ENCODE assay signal across 20 cellular contexts in the genomic region with DNA sequence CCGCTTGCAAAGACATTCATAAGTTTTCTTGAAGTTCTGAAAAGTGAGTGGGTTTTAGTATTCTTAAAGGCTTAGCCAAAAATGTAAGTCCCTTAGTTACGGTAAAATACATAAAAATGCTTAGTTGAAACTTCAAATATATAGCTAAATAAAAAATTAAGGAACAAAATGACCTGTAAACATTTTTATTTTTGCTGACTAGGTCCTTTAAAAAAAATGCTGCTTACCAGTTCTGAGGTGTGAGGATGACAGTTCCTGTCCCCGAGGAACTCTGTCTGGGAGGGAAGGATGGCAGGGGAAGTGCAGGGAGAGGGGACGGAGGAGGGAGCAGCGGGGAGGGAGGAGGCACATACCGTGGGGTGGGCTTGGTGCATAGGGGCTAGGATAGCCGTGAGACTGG.
DNase-seq lines count a peak whose midpoint lies in the region; ATAC-seq and TF ChIP-seq lines count a peak whose summit lies in the region.
"Had no signal": no experiment of that assay in that cellular context is flagged by ENCODE, and none has a peak within 500 bp of the region (broad histone marks: within the 10 kb centered on the region; RNA-seq: fewer than 3 reads in every experiment).

No MANE protein-coding gene starts in this region.

- DNase-seq in GM23338 (ENCODE audit: low spot score) (no peak), IMR-90 (no peak), mucosa of gallbladder (ENCODE audit: low spot score) (no peak), NCI-H2081 treated with DMSO at 0.1 percent for 48 hours (lab: John Stamatoyannopoulos, UW) (no peak)
- no peak for DNase-seq in natural killer cell treated with Interleukin-12 subunit alpha and Interleukin-12 subunit beta and Interleukin-15 and Interleukin-18, amount 100 ng/mL, for 72 hours (ENCODE audit: low spot score)
- no peak for DNase-seq in activated CD8-positive, alpha-beta memory T cell treated with anti-CD3 and anti-CD28 coated beads, Interleukin-2, amount 50 U/mL, for 48 hours
- DNase-seq in activated CD4-positive, alpha-beta T cell treated with anti-CD3 and anti-CD28 coated beads for 4 hours, result no peak
- DNase-seq: CD4-positive, CD25-positive, alpha-beta regulatory T cell; CD8-positive, alpha-beta memory T cell; DMS 273 treated with DMSO at 0.1 percent for 48 hours; DMS79; EL; GDM1; GOT3 had no signal

- no peaks in the 10 kb centered on the region for H3F3A ChIP-seq in GM23338 (replicated peaks; ENCODE audit: low read depth)

- H2BK120ac ChIP-seq in IMR-90 (ENCODE audit: low read depth, low read length), result no peak overlapping the region

- H2AFZ ChIP-seq in GM23338, result no peak overlapping the region
- no peak overlapping the region for H2AFZ ChIP-seq in IMR-90 (replicated peaks; ENCODE audit: low read length, poor library complexity)

- H3K23ac ChIP-seq in IMR-90 (ENCODE audit: low read depth, low read length), result no peak overlapping the region

- no peak overlapping the region for H2BK15ac ChIP-seq in IMR-90 (ENCODE audit: low read depth, low read length)

- H3K4ac ChIP-seq in IMR-90 (ENCODE audit: low read depth, low read length), result no peak overlapping the region

- dilution Hi-C loops in IMR-90 (cut with HindIII; ENCODE audit: low sequenced_read_pairs, unreplicated experiment), result no loop called here

- H2BK5ac ChIP-seq in IMR-90 (ENCODE audit: low read depth, low read length, poor library complexity, severe bottlenecking), result no peak overlapping the region

- H3K9me3 ChIP-seq in IMR-90 (ENCODE audit: control insufficient read depth, insufficient read depth, low read length), result no peaks in the 10 kb centered on the region
- H3K9me3 ChIP-seq in neutrophil, result no peaks in the 10 kb centered on the region
- H3K9me3 ChIP-seq: HAP-1 had no signal

- H3K36me3 ChIP-seq in GM23338 (ENCODE audit: insufficient read depth) (no peaks in the 10 kb centered on the region), IMR-90 (ENCODE audit: control insufficient read depth, insufficient read depth, low read length) (no peaks in the 10 kb centered on the region), neutrophil (no peaks in the 10 kb centered on the region)
- H3K36me3 ChIP-seq: BLaER1, HAP-1 had no signal

- CTCF ChIA-PET in IMR-90 (lab: Yijun Ruan, JAX), result no interaction called here

- WGBS in IMR-90 (ENCODE audit: extremely low coverage in 2 of 2, insufficient read length in 1 of 2), 2 experiments, result 59% methylated on average over 2 of the region's 7 CpGs; no CpG with 5 or more reads in 1 of the 2 experiments

- H4K91ac ChIP-seq in IMR-90 (ENCODE audit: insufficient read depth, low read depth, low read length), result no peak overlapping the region

- intact Hi-C loops in IMR-90 (cut with micrococcal nuclease), result no loop called here

- H3K9me3 Mint-ChIP-seq in GM23338, result peaks cover 13% of the 10 kb centered on the region
- no peaks in the 10 kb centered on the region for H3K9me3 Mint-ChIP-seq in natural killer cell treated with Interleukin-12 subunit alpha and Interleukin-12 subunit beta and Interleukin-15 and Interleukin-18, amount 100 ng/mL, for 72 hours

- H3K4me3 ChIP-seq in GM23338 (no peak overlapping the region), IMR-90 (ENCODE audit: insufficient read depth, low read depth, low read length) (no peak overlapping the region), neutrophil (ENCODE audit: low read depth in 1 of 2, low read length in 1 of 2) (no peak overlapping the region)
- H3K4me3 ChIP-seq: BLaER1, GM12878, HAP-1 had no signal

- H2AK9ac ChIP-seq in IMR-90 (replicated peaks; ENCODE audit: low read depth, low read length, poor library complexity), result no peak overlapping the region

- H3K14ac ChIP-seq in IMR-90 (replicated peaks; ENCODE audit: low read depth, low read length), result no peak overlapping the region

- H3K4me1 ChIP-seq in GM23338 (ENCODE audit: insufficient read depth), result no peaks in the 10 kb centered on the region
- no peaks in the 10 kb centered on the region for H3K4me1 ChIP-seq in IMR-90 (ENCODE audit: control insufficient read depth, insufficient read depth, low read length)
- H3K4me1 ChIP-seq in neutrophil (ENCODE audit: control insufficient read depth in 1 of 2, insufficient read depth in 1 of 2, low read depth in 1 of 2, low read length in 1 of 2), result peaks cover 36 to 39% of the 10 kb centered on the region in 2 experiments
- H3K4me1 ChIP-seq: HAP-1 had no signal

- H3K27ac Mint-ChIP-seq in GM23338, result peak overlapping the region; percentile 34; the same call in 1 of the 2 replicates
- peak overlapping the region; percentile 13 to 80 for H3K27ac Mint-ChIP-seq in natural killer cell treated with Interleukin-12 subunit alpha and Interleukin-12 subunit beta and Interleukin-15 and Interleukin-18, amount 100 ng/mL, for 72 hours
- H3K27ac Mint-ChIP-seq: B cell; CD4-positive, CD25-positive, alpha-beta regulatory T cell had no signal

- H4K8ac ChIP-seq in IMR-90 (ENCODE audit: low read depth in 2 of 2, low read length in 2 of 2), result no peak overlapping the region

- no peak overlapping the region for H2AK5ac ChIP-seq in IMR-90 (ENCODE audit: low read depth, low read length)

- H3K9me2 ChIP-seq in GM23338 (ENCODE audit: insufficient read depth), result no peaks in the 10 kb centered on the region

- H4K5ac ChIP-seq in IMR-90 (ENCODE audit: low read depth, low read length), result no peak overlapping the region

- H3K27me3 Mint-ChIP-seq in GM23338 (ENCODE audit: insufficient read depth, low read depth, poor library complexity), result peaks cover 6% of the 10 kb centered on the region
- peaks cover under 1 to 12% of the 10 kb centered on the region in 2 donors for H3K27me3 Mint-ChIP-seq in natural killer cell treated with Interleukin-12 subunit alpha and Interleukin-12 subunit beta and Interleukin-15 and Interleukin-18, amount 100 ng/mL, for 72 hours

- POLR2A ChIA-PET in IMR-90 (lab: Charles Lee; ENCODE audit: unreplicated experiment), result interaction anchor here (0.6 kb wide), 1 partner anchor 338 kb away, joined by 5 read pairs; no protein-coding TSS in a partner anchor

- TF ChIP-seq CTCF in GM23338 (conservative IDR thresholded peaks at IDR 0.05; ENCODE audit: low read depth in 2 of 2) (no peak), IMR-90 (conservative IDR thresholded peaks at IDR 0.05; ENCODE audit: low read depth, low read length) (no peak), neutrophil (IDR thresholded peaks at IDR 0.05) (no peak)

- no peak for ATAC-seq in GM23338
- no peak for ATAC-seq in IMR-90 (ENCODE audit: low read depth)
- no peak for ATAC-seq in natural killer cell treated with Interleukin-12 subunit alpha and Interleukin-12 subunit beta and Interleukin-15 and Interleukin-18, amount 100 ng/mL, for 72 hours
- ATAC-seq: GM12878 had no signal

- no peaks in the 10 kb centered on the region for H3K4me1 Mint-ChIP-seq in GM23338
- peaks cover 28 to 31% of the 10 kb centered on the region in 2 donors for H3K4me1 Mint-ChIP-seq in natural killer cell treated with Interleukin-12 subunit alpha and Interleukin-12 subunit beta and Interleukin-15 and Interleukin-18, amount 100 ng/mL, for 72 hours (ENCODE audit: low read depth in 2 of 2)
- H3K4me1 Mint-ChIP-seq: B cell; CD4-positive, CD25-positive, alpha-beta regulatory T cell had no signal

- H3K9ac ChIP-seq in IMR-90 (ENCODE audit: low read depth, low read length), result no peak overlapping the region
- H3K9ac ChIP-seq: BLaER1 had no signal

- no peak for TF ChIP-seq RAD21 in IMR-90 (IDR thresholded peaks at IDR 0.05; ENCODE audit: low read length)

- H3K27me3 ChIP-seq in GM23338 (ENCODE audit: insufficient read depth) (no peaks in the 10 kb centered on the region), IMR-90 (ENCODE audit: control insufficient read depth, insufficient read depth, low read length) (peaks cover 20% of the 10 kb centered on the region), neutrophil (no peaks in the 10 kb centered on the region)
- H3K27me3 ChIP-seq: BLaER1 had no signal

- H3K4me3 Mint-ChIP-seq in GM23338, result no peak overlapping the region
- H3K4me3 Mint-ChIP-seq in natural killer cell treated with Interleukin-12 subunit alpha and Interleukin-12 subunit beta and Interleukin-15 and Interleukin-18, amount 100 ng/mL, for 72 hours, result no peak overlapping the region
- H3K4me3 Mint-ChIP-seq: B cell; CD4-positive, CD25-positive, alpha-beta regulatory T cell; CD8-positive, alpha-beta memory T cell had no signal

- H3K9me1 ChIP-seq in IMR-90 (ENCODE audit: insufficient read depth, low read length), result no peaks in the 10 kb centered on the region

- H3K27ac ChIP-seq in GM23338 (ENCODE audit: low read depth) (no peak overlapping the region), IMR-90 (ENCODE audit: insufficient read depth, low read length) (no peak overlapping the region), neutrophil (peak overlapping the region; percentile 41)
- H3K27ac ChIP-seq: BLaER1, C4-2B had no signal

- H3K56ac ChIP-seq in IMR-90 (ENCODE audit: extremely low read depth, insufficient read depth, low read length), result no peak overlapping the region

- BruUV-seq in IMR-90 (replicated peaks; lab: Mats Ljungman, UMichigan), result no TSS peak

- no peaks in the 10 kb centered on the region for H3K79me1 ChIP-seq in IMR-90 (ENCODE audit: low read depth in 1 of 2, low read length in 2 of 2)

- no peak for TF ChIP-seq POLR2A in IMR-90 (IDR thresholded peaks at IDR 0.05; ENCODE audit: low read depth, low read length)

- H3K4me2 ChIP-seq in GM23338 (no peak overlapping the region), IMR-90 (ENCODE audit: low read depth, low read length) (no peak overlapping the region)
- H3K4me2 ChIP-seq: BLaER1 had no signal

- in situ Hi-C loops in IMR-90 (cut with MboI; ENCODE audit: low sequenced_read_pairs), result no loop called here

- H4K20me1 ChIP-seq in GM23338 (replicated peaks; ENCODE audit: insufficient read depth) (no peaks in the 10 kb centered on the region), IMR-90 (ENCODE audit: insufficient read depth, low read length) (no peaks in the 10 kb centered on the region)
- H4K20me1 ChIP-seq: BLaER1 had no signal

- no peak overlapping the region for H3K18ac ChIP-seq in IMR-90 (ENCODE audit: low read depth, low read length)

- no peaks in the 10 kb centered on the region for H3K79me2 ChIP-seq in GM23338 (replicated peaks; ENCODE audit: insufficient read depth)

- H3K36me3 Mint-ChIP-seq in GM23338 (ENCODE audit: low read depth), result peaks cover 7% of the 10 kb centered on the region; the same call in 1 of the 3 replicates
- peaks cover 6% of the 10 kb centered on the region for H3K36me3 Mint-ChIP-seq in natural killer cell treated with Interleukin-12 subunit alpha and Interleukin-12 subunit beta and Interleukin-15 and Interleukin-18, amount 100 ng/mL, for 72 hours
- H3K36me3 Mint-ChIP-seq: CD4-positive, CD25-positive, alpha-beta regulatory T cell had no signal

- H2BK20ac ChIP-seq in IMR-90 (ENCODE audit: low read depth, low read length), result no peak overlapping the region

TF ChIP-seq in IMR-90, 13 proteins besides CTCF, POLR2A, EP300 and RAD21:
- TF ChIP-seq FOS (IDR thresholded peaks at IDR 0.05; ENCODE audit: low read depth, low read length) (no peak), MAFK (IDR thresholded peaks at IDR 0.05; ENCODE audit: low read depth, low read length) (peak; percentile 72)
